13 cellular contexts compared by ENCODE assay signal in genomic region chr17:77188084-77189066, GRCh38. TPM values are rescaled to one million over a fixed set of nuclear protein-coding genes. Genes with fewer than 3 reads are reported as not detected.
DNase-seq lines count a peak whose midpoint lies in the region; FAIRE-seq and TF ChIP-seq lines count a peak whose summit lies in the region.
"Had no signal": no experiment of that assay in that cellular context is flagged by ENCODE, and none has a peak within 500 bp of the region (broad histone marks: within the 10 kb centered on the region; RNA-seq: fewer than 3 reads in every experiment).

No MANE protein-coding gene starts in this region.

- no peak overlapping the region for H3K4me3 ChIP-seq in CD4-positive, alpha-beta memory T cell (ENCODE audit: low read length in 2 of 2)
- no peak overlapping the region for H3K4me3 ChIP-seq in dorsolateral prefrontal cortex
- no peak overlapping the region for H3K4me3 ChIP-seq in mesenchymal stem cell (ENCODE audit: insufficient read depth in 1 of 2, low read depth in 1 of 2, low read length in 2 of 2)
- H3K4me3 ChIP-seq: SK-N-MC, smooth muscle cell had no signal

- H3K79me1 ChIP-seq in mesenchymal stem cell (replicated peaks; ENCODE audit: low read length, poor library complexity, severe bottlenecking): peaks cover 3% of the 10 kb centered on the region

- H3K27me3 ChIP-seq in CD4-positive, alpha-beta memory T cell (ENCODE audit: insufficient read depth, low read length): no peaks in the 10 kb centered on the region
- H3K27me3 ChIP-seq in dorsolateral prefrontal cortex (no peaks in the 10 kb centered on the region), mesenchymal stem cell (ENCODE audit: control insufficient read depth in 1 of 2, insufficient read depth in 1 of 2, low read length in 2 of 2) (no peaks in the 10 kb centered on the region)

- no peak overlapping the region for H2BK12ac ChIP-seq in mesenchymal stem cell (ENCODE audit: low read length in 2 of 2)

- no peak overlapping the region for H3K18ac ChIP-seq in mesenchymal stem cell (ENCODE audit: low read depth in 1 of 2, low read length in 2 of 2)

- no peak overlapping the region for H2BK120ac ChIP-seq in mesenchymal stem cell (ENCODE audit: low read depth, low read length)

- no peak overlapping the region for H4K8ac ChIP-seq in mesenchymal stem cell (ENCODE audit: low read length)

- no peak overlapping the region for H2AFZ ChIP-seq in mesenchymal stem cell (ENCODE audit: low read depth, low read length)

- H3K4me1 ChIP-seq in CD4-positive, alpha-beta memory T cell (ENCODE audit: insufficient read depth, low read length): peaks cover 32% of the 10 kb centered on the region
- peaks cover 17% of the 10 kb centered on the region for H3K4me1 ChIP-seq in mesenchymal stem cell (ENCODE audit: control insufficient read depth, insufficient read depth, low read depth, low read length)

- peak overlapping the region; percentile 4 for H3K27ac ChIP-seq in CD4-positive, alpha-beta memory T cell (ENCODE audit: low read depth, low read length)
- peak overlapping the region in 41 of 59 donors; percentile 1 to 82 (median 34) for H3K27ac ChIP-seq in dorsolateral prefrontal cortex
- no peak overlapping the region for H3K27ac ChIP-seq in mesenchymal stem cell (ENCODE audit: low read length, poor library complexity, severe bottlenecking)
- H3K27ac ChIP-seq: SK-N-MC had no signal

- H3K14ac ChIP-seq in mesenchymal stem cell (ENCODE audit: low read length in 2 of 2): no peak overlapping the region

- CTCF ChIA-PET in CD4-positive, alpha-beta memory T cell (lab: Charles Lee; ENCODE audit: partially characterized antibody): no interaction called here

- in situ Hi-C loops in GM13976 (cut with MboI; ENCODE audit: low sequenced_read_pairs, unreplicated experiment): no loop called here

- peak overlapping the region; percentile 65 to 89 (median 78) for H3K4me3 Mint-ChIP-seq in CD4-positive, alpha-beta memory T cell
- peak overlapping the region; percentile 56 for H3K4me3 Mint-ChIP-seq in T-helper 1 cell treated with Interleukin-12 subunit alpha and Interleukin-12 subunit beta and Interleukin-4 antibody, amounts not matched to agents 30 μg/mL and 1 μg/mL, for 36 hours

- no peak overlapping the region for H3K23ac ChIP-seq in mesenchymal stem cell (ENCODE audit: low read length in 2 of 2)

- peak overlapping the region; percentile 33 to 88 (median 78) for H3K27ac Mint-ChIP-seq in CD4-positive, alpha-beta memory T cell
- H3K27ac Mint-ChIP-seq in T-helper 1 cell treated with Interleukin-12 subunit alpha and Interleukin-12 subunit beta and Interleukin-4 antibody, amounts not matched to agents 30 μg/mL and 1 μg/mL, for 36 hours: peak overlapping the region; percentile 82

- H3K4ac ChIP-seq in mesenchymal stem cell (ENCODE audit: low read depth in 1 of 2, low read length in 2 of 2): no peak overlapping the region

- H2BK5ac ChIP-seq in mesenchymal stem cell (ENCODE audit: low read depth, low read length, poor library complexity, severe bottlenecking): no peak overlapping the region

- H3K27me3 Mint-ChIP-seq in CD4-positive, alpha-beta memory T cell: no peaks in the 10 kb centered on the region
- H3K27me3 Mint-ChIP-seq in T-helper 1 cell treated with Interleukin-12 subunit alpha and Interleukin-12 subunit beta and Interleukin-4 antibody, amounts not matched to agents 30 μg/mL and 1 μg/mL, for 36 hours (ENCODE audit: low read depth): no peaks in the 10 kb centered on the region

- H3K4me1 Mint-ChIP-seq in CD4-positive, alpha-beta memory T cell: peaks cover 17 to 25% (median 23%) of the 10 kb centered on the region in 4 donors
- H3K4me1 Mint-ChIP-seq in T-helper 1 cell treated with Interleukin-12 subunit alpha and Interleukin-12 subunit beta and Interleukin-4 antibody, amounts not matched to agents 30 μg/mL and 1 μg/mL, for 36 hours (ENCODE audit: low read depth): peaks cover 29% of the 10 kb centered on the region

- FAIRE-seq in RCC 7860 (lab: Jason Lieb, UNC): no peak
- no peak for FAIRE-seq in urothelium cell line (lab: Jason Lieb, UNC)

- intact Hi-C loops in CD4-positive, alpha-beta memory T cell (cut with micrococcal nuclease): no loop called here
- intact Hi-C loops in dorsolateral prefrontal cortex (cut with DNase I): loop anchor here in 1 of 2 donors (5.0 kb wide), 1 partner anchor 36 kb away; no protein-coding TSS in a partner anchor

- WGBS in mesenchymal stem cell: 89% methylated on average over 14 of the region's 17 CpGs

- no peaks in the 10 kb centered on the region for H3K9me3 Mint-ChIP-seq in CD4-positive, alpha-beta memory T cell
- H3K9me3 Mint-ChIP-seq in T-helper 1 cell treated with Interleukin-12 subunit alpha and Interleukin-12 subunit beta and Interleukin-4 antibody, amounts not matched to agents 30 μg/mL and 1 μg/mL, for 36 hours: no peaks in the 10 kb centered on the region

- DNase-seq in CD4-positive, alpha-beta memory T cell: peak in 2 of 5 donors; percentile 19 to 22
- DNase-seq in GM13976 (ENCODE audit: low spot score) (peak; percentile 44), dorsolateral prefrontal cortex (peak in 1 of 10 donors; percentile 52), mesenchymal stem cell (no peak), OCI-M2 (lab: John Stamatoyannopoulos, UW; ENCODE audit: unreplicated experiment) (no peak), RCC 7860 (ENCODE audit: low spot score) (no peak), urothelium cell line (ENCODE audit: low spot score) (no peak)
- DNase-seq: COR-L47, islet precursor cell, NCI-H2227 treated with DMSO at 0.1 percent for 48 hours had no signal

- H3K9ac ChIP-seq in mesenchymal stem cell (ENCODE audit: low read length): no peak overlapping the region

- H2BK15ac ChIP-seq in mesenchymal stem cell (ENCODE audit: low read depth, poor library complexity, severe bottlenecking): no peak overlapping the region

- no peak overlapping the region for H4K91ac ChIP-seq in mesenchymal stem cell (ENCODE audit: low read length)

- TF ChIP-seq CTCF in GM13976 (IDR thresholded peaks at IDR 0.05; ENCODE audit: borderline replicate concordance, control extremely low read depth, extremely low read depth, insufficient read depth, missing control alignments): no peak
- TF ChIP-seq CTCF in dorsolateral prefrontal cortex (IDR thresholded peaks at IDR 0.05 in 54 of 56, conservative IDR thresholded peaks at IDR 0.05 in 2 of 56; ENCODE audit: low read depth in 1 of 56, partially characterized antibody in 56 of 56): no peak

- POLR2A ChIA-PET in CD4-positive, alpha-beta memory T cell (lab: Charles Lee; ENCODE audit: partially characterized antibody): interaction anchor here (2.3 kb wide), 1 partner anchor 48 kb away, joined by 8 read pairs; the partner anchor contains the start of gene SEC14L1

- H3K36me3 ChIP-seq in CD4-positive, alpha-beta memory T cell (ENCODE audit: insufficient read depth, low read length): peaks cover 6% of the 10 kb centered on the region
- peaks cover 25 to 34% of the 10 kb centered on the region in 2 experiments for H3K36me3 ChIP-seq in mesenchymal stem cell (ENCODE audit: control insufficient read depth in 1 of 2, insufficient read depth in 2 of 2, low read depth in 1 of 2, low read length in 2 of 2)

- peaks cover 25 to 29% of the 10 kb centered on the region in 2 donors for H3K36me3 Mint-ChIP-seq in CD4-positive, alpha-beta memory T cell
- peaks cover 30% of the 10 kb centered on the region for H3K36me3 Mint-ChIP-seq in T-helper 1 cell treated with Interleukin-12 subunit alpha and Interleukin-12 subunit beta and Interleukin-4 antibody, amounts not matched to agents 30 μg/mL and 1 μg/mL, for 36 hours (ENCODE audit: low read depth)

- H3K9me3 ChIP-seq in CD4-positive, alpha-beta memory T cell (ENCODE audit: control insufficient read depth in 1 of 2, low read length in 2 of 2): no peaks in the 10 kb centered on the region
- H3K9me3 ChIP-seq in mesenchymal stem cell (ENCODE audit: control insufficient read depth, low read length): no peaks in the 10 kb centered on the region

- no peak overlapping the region for H2AK5ac ChIP-seq in mesenchymal stem cell (ENCODE audit: low read length, severe bottlenecking)

- no peak overlapping the region for H3K4me2 ChIP-seq in mesenchymal stem cell (ENCODE audit: low read length, poor library complexity, severe bottlenecking)
- H3K4me2 ChIP-seq: smooth muscle cell had no signal

RNA-seq across cellular contexts. Expression of gene SEC14L1, which starts 47.6 kb away (rescaled TPM):
- total RNA-seq in CD4-positive, alpha-beta memory T cell: 10 to 100 TPM; 35.0 to 35.5 TPM
- 10 to 100 TPM in 1 of 2 donors, 1 to 10 TPM in 1; 8.9 to 16.8 TPM for polyA plus RNA-seq in CD4-positive, alpha-beta memory T cell
- total RNA-seq in dorsolateral prefrontal cortex: 100 to 1,000 TPM in 117 of 120 experiments, 10 to 100 TPM in 3; 93.3 to 297 (median 156) TPM
- 101 TPM for polyA plus RNA-seq in mesenchymal stem cell (2013, experiment 1 of 2)
- polyA plus RNA-seq in mesenchymal stem cell (2013, experiment 2 of 2): 107 TPM
